Comparison of ENCODE assay signal across 17 cellular contexts in genomic region chr2:74632939-74633312, GRCh38. TPM values are rescaled to one million over a fixed set of nuclear protein-coding genes. Genes with fewer than 3 reads are reported as not detected.
"Had no signal": no experiment of that assay in that cellular context is flagged by ENCODE, and none has a peak within 500 bp of the region (broad histone marks: within the 10 kb centered on the region; RNA-seq: fewer than 3 reads in every experiment).

No MANE protein-coding gene starts in this region.

- H3K27ac ChIP-seq: dorsolateral prefrontal cortex, esophagus squamous epithelium, gastrocnemius medialis, right lobe of liver, transverse colon had no signal

- H3K4me1 ChIP-seq: gastrocnemius medialis, right lobe of liver, spleen had no signal

- H3K36me3 ChIP-seq: esophagus squamous epithelium, gastrocnemius medialis, right lobe of liver, spleen, transverse colon had no signal

- H3K4me3 ChIP-seq: dorsolateral prefrontal cortex, esophagus squamous epithelium, gastrocnemius medialis, lung, right lobe of liver, spleen, transverse colon had no signal

- DNase-seq: activated CD4-positive, alpha-beta memory T cell treated with anti-CD3 and anti-CD28 coated beads for 36 hours; activated CD4-positive, CD25-positive, alpha-beta regulatory T cell treated with anti-CD3 and anti-CD28 coated beads, Interleukin-2, amount 50 U/mL, for 72 hours; activated gamma-delta T cell treated with Interleukin-2 at 50 U/mL for 16 hours; activated naive CD8-positive, alpha-beta T cell treated with anti-CD3 and anti-CD28 coated beads for 36 hours; activated T-cell treated with anti-CD3 and anti-CD28 coated beads, Interleukin-2, amount 50 U/mL, for 48 hours; aorta; dorsolateral prefrontal cortex; esophagus squamous epithelium; gastrocnemius medialis; naive thymus-derived CD4-positive, alpha-beta T cell; right lobe of liver; spleen; stimulated activated CD4-positive, alpha-beta T cell treated with anti-CD3 and anti-CD28 coated beads, Interleukin-1b, Interleukin-23, amount 100 ng/mL, for 48 hours; T-helper 17 cell; transverse colon had no signal

- H3K27me3 ChIP-seq: dorsolateral prefrontal cortex, gastrocnemius medialis, right lobe of liver, spleen, transverse colon had no signal

- H3K9me3 ChIP-seq: esophagus squamous epithelium, gastrocnemius medialis, right lobe of liver, transverse colon had no signal

- ATAC-seq: gastrocnemius medialis; naive thymus-derived CD4-positive, alpha-beta T cell; right lobe of liver; stimulated activated memory B cell treated with anti-CD40 and anti-IgM and Interleukin-4, amounts not matched to agents 10 μg/mL and 1 μg/mL and 100 μg/mL, for 72 hours; T-helper 17 cell had no signal

RNA-seq across cellular contexts. Expression of gene M1AP, which starts 15.2 kb away (rescaled TPM):
- total RNA-seq: activated CD4-positive, alpha-beta memory T cell treated with anti-CD3 and anti-CD28 coated beads for 36 hours; right lobe of liver had no signal
- polyA plus RNA-seq: aorta; naive thymus-derived CD4-positive, alpha-beta T cell had no signal
